8 cellular contexts compared by ENCODE assay signal in the genomic region with DNA sequence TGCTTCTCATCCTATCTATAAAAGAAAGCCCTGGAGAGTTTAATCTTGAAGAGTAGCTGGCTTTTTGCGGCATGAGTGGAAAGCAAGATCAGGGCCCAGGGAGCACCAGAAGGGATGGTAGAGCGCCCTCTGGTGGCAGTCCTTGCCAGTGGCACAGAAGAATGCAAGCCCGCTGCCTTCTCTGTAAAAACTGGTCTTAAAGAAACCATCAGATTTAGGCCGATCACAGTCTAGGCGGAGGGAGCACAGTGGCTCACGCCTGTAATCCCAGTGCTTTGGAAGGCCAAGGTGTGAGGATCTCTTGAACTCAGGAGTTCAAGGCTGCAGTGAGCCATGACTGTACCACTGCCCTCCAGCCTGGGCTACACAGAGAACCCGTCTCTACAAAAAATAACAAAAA. TPM values are rescaled to one million over a fixed set of nuclear protein-coding genes. Genes with fewer than 3 reads are reported as not detected.
A peak's percentile ranks its signal among the peaks of the same experiment; 100 is the strongest.
DNase-seq lines count a peak whose midpoint lies in the region; ATAC-seq and TF ChIP-seq lines count a peak whose summit lies in the region.

No MANE protein-coding gene starts in this region.

- no peak overlapping the region for H3K27ac Mint-ChIP-seq in activated CD8-positive, alpha-beta memory T cell treated with anti-CD3 and anti-CD28 coated beads, Interleukin-2, amount 10 ng/mL, durations not matched to agents 7 days and 5 days

- H3K4me1 Mint-ChIP-seq in activated CD8-positive, alpha-beta memory T cell treated with anti-CD3 and anti-CD28 coated beads, Interleukin-2, amount 10 ng/mL, durations not matched to agents 7 days and 5 days = no peaks in the 10 kb centered on the region

- DNase-seq in NCI-H2081 (lab: John Stamatoyannopoulos, UW) = peak; percentile 44 to 55
- DNase-seq in NCI-H2081 treated with DMSO at 0.1 percent for 48 hours (lab: John Stamatoyannopoulos, UW) = no peak
- peak; percentile 44 for DNase-seq in HPDE6-E6E7 (ENCODE audit: extremely low spot score)
- peak; percentile 77 for DNase-seq in NT2/D1 (ENCODE audit: low read depth, low spot score)
- DNase-seq in activated CD8-positive, alpha-beta memory T cell treated with anti-CD3 and anti-CD28 coated beads, Interleukin-2, amount 10 ng/mL, durations not matched to agents 7 days and 5 days = peak; percentile 85
- DNase-seq in epithelial cell of esophagus (ENCODE audit: low read depth) = peak; percentile 81
- peak; percentile 78 to 96 (median 87) for DNase-seq in mucosa of descending colon
- peak; percentile 71 for DNase-seq in stimulated activated CD8-positive, alpha-beta memory T cell treated with anti-CD3 and anti-CD28 coated beads, Interleukin-4, amount 100 ng/mL, for 24 hours (ENCODE audit: low read depth)

- H3K4me3 ChIP-seq in NT2/D1 (ENCODE audit: insufficient read length, low read depth) (no peak overlapping the region), epithelial cell of esophagus (ENCODE audit: low read length) (no peak overlapping the region), mucosa of descending colon (no peak overlapping the region)

- H3K9me3 Mint-ChIP-seq in activated CD8-positive, alpha-beta memory T cell treated with anti-CD3 and anti-CD28 coated beads, Interleukin-2, amount 10 ng/mL, durations not matched to agents 7 days and 5 days (ENCODE audit: low read depth) = no peaks in the 10 kb centered on the region

- H3K36me3 ChIP-seq in NT2/D1 (ENCODE audit: insufficient read depth, insufficient read length, low read length) (no peaks in the 10 kb centered on the region), mucosa of descending colon (ENCODE audit: low read depth) (no peaks in the 10 kb centered on the region)

- ATAC-seq in activated CD8-positive, alpha-beta memory T cell treated with anti-CD3 and anti-CD28 coated beads, Interleukin-2, amount 10 ng/mL, durations not matched to agents 7 days and 5 days = peak; percentile 78
- ATAC-seq in mucosa of descending colon = peak; percentile 91

- peak; percentile 97 for TF ChIP-seq CTCF in epithelial cell of esophagus (IDR thresholded peaks at IDR 0.05; ENCODE audit: insufficient read depth, low read depth, low read length, missing control alignments)
- TF ChIP-seq CTCF in mucosa of descending colon (IDR thresholded peaks at IDR 0.05) = peak; percentile 95

- CTCF ChIA-PET in activated CD8-positive, alpha-beta memory T cell treated with anti-CD3 and anti-CD28 coated beads, Interleukin-2, amount 10 ng/mL, durations not matched to agents 7 days and 5 days (lab: Charles Lee) = interaction anchor here (0.6 to 5.5 kb wide), 29 partner anchors 8 to 314 kb away, joined by 3 to 132 read pairs (median 4); partner anchors contain the start of genes COX15, CUTC and DNMBP

- no peaks in the 10 kb centered on the region for H3K27me3 ChIP-seq in NT2/D1 (ENCODE audit: insufficient read depth, insufficient read length)

- peaks cover 7% of the 10 kb centered on the region for H3K27me3 Mint-ChIP-seq in activated CD8-positive, alpha-beta memory T cell treated with anti-CD3 and anti-CD28 coated beads, Interleukin-2, amount 10 ng/mL, durations not matched to agents 7 days and 5 days

- H3K9me3 ChIP-seq in NT2/D1 (ENCODE audit: insufficient read depth, low read length) = no peaks in the 10 kb centered on the region
- H3K9me3 ChIP-seq in mucosa of descending colon = no peaks in the 10 kb centered on the region

- no peaks in the 10 kb centered on the region for H3K36me3 Mint-ChIP-seq in activated CD8-positive, alpha-beta memory T cell treated with anti-CD3 and anti-CD28 coated beads, Interleukin-2, amount 10 ng/mL, durations not matched to agents 7 days and 5 days

- intact Hi-C loops in mucosa of descending colon (cut with DNase I, micrococcal nuclease) = loop anchor here (5.0 kb wide), 1 partner anchor 199 kb away; no protein-coding TSS in a partner anchor

- H3K4me3 Mint-ChIP-seq in activated CD8-positive, alpha-beta memory T cell treated with anti-CD3 and anti-CD28 coated beads, Interleukin-2, amount 10 ng/mL, durations not matched to agents 7 days and 5 days = no peak overlapping the region

- H3K4me1 ChIP-seq in NT2/D1 (ENCODE audit: insufficient read depth, insufficient read length) = peaks cover 5% of the 10 kb centered on the region
- peaks cover 2% of the 10 kb centered on the region for H3K4me1 ChIP-seq in mucosa of descending colon (ENCODE audit: low read depth)

- peak overlapping the region; percentile 42 for H3K9ac ChIP-seq in NT2/D1 (ENCODE audit: insufficient read length, low read depth)

RNA-seq across cellular contexts. Expression of gene CPN1, which starts 35.6 kb away (rescaled TPM):
- not detected for total RNA-seq in activated CD8-positive, alpha-beta memory T cell treated with anti-CD3 and anti-CD28 coated beads, Interleukin-2, amount 10 ng/mL, durations not matched to agents 7 days and 5 days
- total RNA-seq in mucosa of descending colon = under 1 TPM in 1 of 3 donors, not detected in 2; 0.14 TPM

RNA-seq across cellular contexts. Expression of gene DNMBP, which starts 36.3 kb away (rescaled TPM):
- total RNA-seq in activated CD8-positive, alpha-beta memory T cell treated with anti-CD3 and anti-CD28 coated beads, Interleukin-2, amount 10 ng/mL, durations not matched to agents 7 days and 5 days = 1 to 10 TPM; 3.4 to 5.1 TPM
- total RNA-seq in mucosa of descending colon = 10 to 100 TPM; 37.1 to 60.0 (median 48.3) TPM

Comparison
In these comparisons a context has a peak if more than half of its experiments do, and no peak if none do; other contexts are left out.
1. RNA of gene DNMBP, which starts 36.3 kb away (total RNA-seq): 37.1 to 60.0 TPM in mucosa of descending colon; 3.4 to 5.1 TPM in activated CD8-positive, alpha-beta memory T cell treated with anti-CD3 and anti-CD28 coated beads, Interleukin-2, amount 10 ng/mL, durations not matched to agents 7 days and 5 days; every median in the first group is over 4 times any median in the second.